ENCODE assay signal across 29 cellular contexts in genomic region chrX:45980726-45981125, GRCh38.
"Had no signal": no experiment of that assay in that cellular context is flagged by ENCODE, and none has a peak within 500 bp of the region (broad histone marks: within the 10 kb centered on the region; RNA-seq: fewer than 3 reads in every experiment).

No MANE protein-coding gene starts in this region.

- H3K4me1 ChIP-seq: ascending aorta, breast epithelium, Peyer's patch, SJSA1 had no signal

- H3K27ac ChIP-seq: ascending aorta, breast epithelium, Peyer's patch, SJSA1 had no signal

- H3K4me2 ChIP-seq: SK-N-SH had no signal

- H3K9me3 ChIP-seq: Peyer's patch, SJSA1, SK-N-SH had no signal

- H3K4me3 ChIP-seq: ascending aorta, breast epithelium, Peyer's patch, SJSA1 had no signal

- H3K9ac ChIP-seq: SK-N-SH had no signal

- H3K27me3 ChIP-seq: ascending aorta, Peyer's patch, SJSA1 had no signal

- DNase-seq: activated CD4-positive, alpha-beta T cell treated with anti-CD3 and anti-CD28 coated beads, Interleukin-2, amount 10 ng/mL, durations not matched to agents 24 days and 14 days; activated CD4-positive, alpha-beta T cell treated with anti-CD3 and anti-CD28 coated beads, Interleukin-2, amount 50 U/mL, for 4 hours; activated CD8-positive, alpha-beta T cell treated with anti-CD3 and anti-CD28 coated beads for 36 hours; activated effector memory CD4-positive, alpha-beta T cell treated with anti-CD3 and anti-CD28 coated beads, Interleukin-2, amount 50 U/mL, for 16 hours; activated naive CD4-positive, alpha-beta T cell; activated naive CD4-positive, alpha-beta T cell treated with anti-CD3 and anti-CD28 coated beads, Interleukin-2, amount 50 U/mL, for 16 hours; activated naive CD8-positive, alpha-beta T cell treated with anti-CD3 and anti-CD28 coated beads for 36 hours; activated T-cell treated with anti-CD3 and anti-CD28 coated beads, Interleukin-2, amount 50 U/mL, for 1 hour; activated T-cell treated with anti-CD3 and anti-CD28 coated beads, Interleukin-2, amount 50 U/mL, for 72 hours; amygdala; Karpas-422; KBM-7; NCI-H1105; NCI-H1417 treated with DMSO at 0.1 percent for 48 hours; NCI-H187 treated with DMSO at 0.1 percent for 48 hours; NCI-H2081; NCI-H510A; NCI-H526; NCI-H748 treated with DMSO at 0.1 percent for 48 hours; NK-92 treated with Interleukin-12 subunit alpha and Interleukin-12 subunit beta, amount 100 ng/mL, for 24 hours; PC-3; Peyer's patch; RPMI8226; SHP77 treated with DMSO at 0.1 percent for 48 hours; SK-N-SH had no signal

- H3K36me3 ChIP-seq: ascending aorta, breast epithelium, Peyer's patch, SJSA1 had no signal

- ATAC-seq: activated CD8-positive, alpha-beta T cell treated with anti-CD3 and anti-CD28 coated beads for 36 hours; activated T-cell treated with anti-CD3 and anti-CD28 coated beads, Interleukin-2, amount 50 U/mL, for 72 hours; activated T-helper 17 cell treated with anti-CD3 and anti-CD28 coated beads, Interleukin-2, amount 50 U/mL, for 72 hours; PC-3 had no signal
